1 cellular context compared by ENCODE assay signal in the genomic region with DNA sequence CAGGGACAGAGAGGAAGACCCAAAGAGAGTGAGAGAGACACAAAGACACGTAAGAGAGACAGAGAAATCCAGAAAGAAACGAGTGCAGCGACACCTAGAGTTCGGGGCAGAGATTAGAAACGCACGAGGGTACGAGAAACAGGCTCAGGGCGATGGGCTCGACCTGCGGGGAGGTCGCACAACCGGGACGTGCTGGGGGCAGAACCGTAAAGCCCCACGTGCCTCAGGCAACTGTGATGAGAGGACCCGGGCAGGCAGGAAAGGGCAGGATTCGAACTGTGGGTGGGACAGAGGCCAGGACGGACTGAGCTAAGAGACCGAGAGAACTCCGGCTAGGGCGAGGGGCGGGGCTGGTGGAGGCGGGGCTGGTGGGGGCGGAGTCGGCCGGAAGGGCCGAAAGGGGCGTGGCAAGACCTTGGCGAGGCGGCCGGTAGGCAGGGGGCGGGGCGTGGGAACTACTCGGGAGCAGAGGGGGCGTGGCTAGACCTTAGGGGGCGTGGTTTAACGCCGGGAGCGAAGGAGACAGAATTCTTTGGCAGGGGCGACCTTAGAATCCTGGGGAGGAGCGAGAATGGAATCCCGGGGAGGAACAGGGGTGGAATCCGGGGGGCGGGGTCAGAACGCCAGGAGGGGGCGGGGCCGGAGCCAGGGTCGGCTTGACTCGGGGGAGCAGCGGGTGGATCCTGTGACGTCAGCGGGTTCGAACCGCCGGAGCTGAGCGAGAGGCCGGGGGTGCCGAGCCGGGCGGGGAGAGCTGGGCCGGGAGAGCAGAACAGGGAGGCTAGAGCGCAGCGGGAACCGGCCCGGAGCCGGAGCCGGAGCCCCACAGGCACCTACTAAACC.
TF ChIP-seq lines count a peak whose summit lies in the region.

TSS of gene NECTIN2 (plus strand) at position 686 of the 843 bp plus-strand sequence. CDS start 229 bp downstream, outside the sequence.

TF ChIP-seq in HepG2, 621 proteins besides CTCF, POLR2A, EP300 and RAD21 (continued from another document and continues in another):
- no peak; the same call in 1 of the 2 replicates for TF ChIP-seq RNF219 (CRISPR knock-in tag; IDR thresholded peaks at IDR 0.05)
- TF ChIP-seq ZNF691 (CRISPR knock-in tag; IDR thresholded peaks at IDR 0.05; ENCODE audit: borderline replicate concordance, low read depth) = 0 out of 2 replicates have a peak, but pooled peaks have one; percentile 13
- TF ChIP-seq SP5 (CRISPR knock-in tag; IDR thresholded peaks at IDR 0.05; ENCODE audit: borderline replicate concordance, low read depth) = peak; percentile 9; the same call in 1 of the 2 replicates
- TF ChIP-seq MAZ (IDR thresholded peaks at IDR 0.05; ENCODE audit: borderline replicate concordance, low read depth, low read length) = peak; percentile 42; the same call in 1 of the 2 replicates
- peak; percentile 26; the same call in 1 of the 2 replicates for TF ChIP-seq MAZ (CRISPR knock-in tag; IDR thresholded peaks at IDR 0.05; ENCODE audit: low read depth)
- no peak for TF ChIP-seq HNRNPLL (IDR thresholded peaks at IDR 0.05; ENCODE audit: low read depth, low read length, poor library complexity, severe bottlenecking)
- no peak for TF ChIP-seq SMARCE1 (IDR thresholded peaks at IDR 0.05; ENCODE audit: borderline replicate concordance)
- peak; percentile 76 for TF ChIP-seq TAF1 (CRISPR knock-in tag; IDR thresholded peaks at IDR 0.05)
- TF ChIP-seq ZNF747 (CRISPR knock-in tag; IDR thresholded peaks at IDR 0.05; ENCODE audit: borderline replicate concordance) = no peak
- peak; percentile 6; the same call in 1 of the 2 replicates for TF ChIP-seq HINFP (CRISPR knock-in tag; IDR thresholded peaks at IDR 0.05; ENCODE audit: low read depth)
- TF ChIP-seq, protein P1, sequence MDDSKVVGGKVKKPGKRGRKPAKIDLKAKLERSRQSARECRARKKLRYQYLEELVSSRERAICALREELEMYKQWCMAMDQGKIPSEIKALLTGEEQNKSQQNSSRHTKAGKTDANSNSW (CRISPR knock-in tag; IDR thresholded peaks at IDR 0.05; ENCODE audit: borderline replicate concordance) = no peak
- TF ChIP-seq, protein P2, sequence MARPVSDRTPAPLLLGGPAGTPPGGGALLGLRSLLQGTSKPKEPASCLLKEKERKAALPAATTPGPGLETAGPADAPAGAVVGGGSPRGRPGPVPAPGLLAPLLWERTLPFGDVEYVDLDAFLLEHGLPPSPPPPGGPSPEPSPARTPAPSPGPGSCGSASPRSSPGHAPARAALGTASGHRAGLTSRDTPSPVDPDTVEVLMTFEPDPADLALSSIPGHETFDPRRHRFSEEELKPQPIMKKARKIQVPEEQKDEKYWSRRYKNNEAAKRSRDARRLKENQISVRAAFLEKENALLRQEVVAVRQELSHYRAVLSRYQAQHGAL (CRISPR knock-in tag; IDR thresholded peaks at IDR 0.05; ENCODE audit: not compliant biosample characterization) = no peak
- 0 out of 2 replicates have a peak, but pooled peaks have one; percentile 6 for TF ChIP-seq ZNF281 (CRISPR knock-in tag; IDR thresholded peaks at IDR 0.05; ENCODE audit: borderline replicate concordance)
- TF ChIP-seq SMAD3 (CRISPR knock-in tag; IDR thresholded peaks at IDR 0.05) = 0 out of 2 replicates have a peak, but pooled peaks have one; percentile 5
- no peak for TF ChIP-seq IRX3 (CRISPR knock-in tag; IDR thresholded peaks at IDR 0.05; ENCODE audit: borderline replicate concordance, low read depth)
- no peak for TF ChIP-seq ZNF7 (CRISPR knock-in tag; IDR thresholded peaks at IDR 0.05)
- TF ChIP-seq ZBTB10 (CRISPR knock-in tag; IDR thresholded peaks at IDR 0.05; ENCODE audit: borderline replicate concordance) = no peak
- TF ChIP-seq, protein P3, sequence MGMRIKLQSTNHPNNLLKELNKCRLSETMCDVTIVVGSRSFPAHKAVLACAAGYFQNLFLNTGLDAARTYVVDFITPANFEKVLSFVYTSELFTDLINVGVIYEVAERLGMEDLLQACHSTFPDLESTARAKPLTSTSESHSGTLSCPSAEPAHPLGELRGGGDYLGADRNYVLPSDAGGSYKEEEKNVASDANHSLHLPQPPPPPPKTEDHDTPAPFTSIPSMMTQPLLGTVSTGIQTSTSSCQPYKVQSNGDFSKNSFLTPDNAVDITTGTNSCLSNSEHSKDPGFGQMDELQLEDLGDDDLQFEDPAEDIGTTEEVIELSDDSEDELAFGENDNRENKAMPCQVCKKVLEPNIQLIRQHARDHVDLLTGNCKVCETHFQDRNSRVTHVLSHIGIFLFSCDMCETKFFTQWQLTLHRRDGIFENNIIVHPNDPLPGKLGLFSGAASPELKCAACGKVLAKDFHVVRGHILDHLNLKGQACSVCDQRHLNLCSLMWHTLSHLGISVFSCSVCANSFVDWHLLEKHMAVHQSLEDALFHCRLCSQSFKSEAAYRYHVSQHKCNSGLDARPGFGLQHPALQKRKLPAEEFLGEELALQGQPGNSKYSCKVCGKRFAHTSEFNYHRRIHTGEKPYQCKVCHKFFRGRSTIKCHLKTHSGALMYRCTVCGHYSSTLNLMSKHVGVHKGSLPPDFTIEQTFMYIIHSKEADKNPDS (CRISPR knock-in tag; IDR thresholded peaks at IDR 0.05) = no peak
- TF ChIP-seq ZNF230 (CRISPR knock-in tag; IDR thresholded peaks at IDR 0.05) = peak; percentile 39; the same call in 1 of the 2 replicates
- TF ChIP-seq, protein P4, sequence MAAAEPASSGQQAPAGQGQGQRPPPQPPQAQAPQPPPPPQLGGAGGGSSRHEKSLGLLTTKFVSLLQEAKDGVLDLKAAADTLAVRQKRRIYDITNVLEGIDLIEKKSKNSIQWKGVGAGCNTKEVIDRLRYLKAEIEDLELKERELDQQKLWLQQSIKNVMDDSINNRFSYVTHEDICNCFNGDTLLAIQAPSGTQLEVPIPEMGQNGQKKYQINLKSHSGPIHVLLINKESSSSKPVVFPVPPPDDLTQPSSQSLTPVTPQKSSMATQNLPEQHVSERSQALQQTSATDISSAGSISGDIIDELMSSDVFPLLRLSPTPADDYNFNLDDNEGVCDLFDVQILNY (CRISPR knock-in tag; conservative IDR thresholded peaks at IDR 0.05) = no peak
- TF ChIP-seq NR1H2 (CRISPR knock-in tag; IDR thresholded peaks at IDR 0.05; ENCODE audit: borderline replicate concordance, low read depth) = no peak
- no peak for TF ChIP-seq ZBTB1 (CRISPR knock-in tag; IDR thresholded peaks at IDR 0.05; ENCODE audit: borderline replicate concordance)
- peak; percentile 47 for TF ChIP-seq SMC3 (IDR thresholded peaks at IDR 0.05; ENCODE audit: low read length)
- no peak for TF ChIP-seq ZNF790 (CRISPR knock-in tag; IDR thresholded peaks at IDR 0.05; ENCODE audit: borderline replicate concordance)
- TF ChIP-seq ZNF496 (CRISPR knock-in tag; IDR thresholded peaks at IDR 0.05; ENCODE audit: insufficient replicate concordance) = no peak
- TF ChIP-seq ZNF143 (CRISPR knock-in tag; IDR thresholded peaks at IDR 0.05) = no peak
- TF ChIP-seq ZNF264 (CRISPR knock-in tag; IDR thresholded peaks at IDR 0.05) = no peak
- TF ChIP-seq SMAD9 (CRISPR knock-in tag; IDR thresholded peaks at IDR 0.05) = no peak
- no peak for TF ChIP-seq HMGXB3 (CRISPR knock-in tag; IDR thresholded peaks at IDR 0.05; ENCODE audit: borderline replicate concordance)
